8 cellular contexts compared by ENCODE assay signal in the genomic region with DNA sequence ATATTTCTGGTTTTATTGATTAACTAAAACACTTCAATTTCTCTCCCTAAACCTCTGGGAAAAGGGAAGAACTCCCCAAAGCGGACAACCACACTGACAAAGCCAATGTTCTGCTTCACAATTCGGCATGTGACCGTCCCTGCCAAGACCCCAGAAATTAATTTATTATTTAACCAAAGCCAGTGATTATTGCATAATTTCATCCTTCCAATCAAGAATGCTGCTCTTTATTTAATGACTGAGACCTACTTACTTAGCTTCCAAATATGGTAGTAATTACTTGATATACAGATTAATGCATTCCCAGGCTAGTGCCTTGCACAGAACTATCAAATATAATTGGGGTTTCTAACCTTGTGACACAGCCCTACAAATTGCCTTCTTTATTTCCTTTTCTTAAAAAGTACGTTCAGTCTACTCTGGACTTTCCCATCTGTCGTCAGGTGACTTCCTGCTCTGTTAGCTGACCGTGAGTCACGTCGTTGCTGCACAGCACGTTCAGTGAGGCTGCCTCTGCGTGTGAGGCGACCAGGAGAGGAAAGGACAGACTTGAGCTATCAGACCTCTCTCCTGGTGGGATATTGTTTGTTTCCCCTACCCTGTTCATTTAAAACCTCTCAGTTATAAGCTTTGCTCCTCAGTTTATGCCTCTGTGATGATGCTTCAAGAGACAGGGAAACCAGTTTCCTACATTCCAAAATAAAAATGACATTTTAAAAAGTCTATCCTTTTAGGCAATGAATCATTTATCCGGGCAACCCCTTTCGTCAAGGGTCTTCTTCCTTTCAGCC. TPM values are rescaled to one million over a fixed set of nuclear protein-coding genes. Genes with fewer than 3 reads are reported as not detected.
DNase-seq lines count a peak whose midpoint lies in the region; ATAC-seq lines count a peak whose summit lies in the region.

No MANE protein-coding gene starts in this region.

- H3K4me3 ChIP-seq in aorta (ENCODE audit: low read length in 2 of 2): no peak overlapping the region

- DNase-seq in 8988T (peak; percentile 37), OCI-M1 (lab: John Stamatoyannopoulos, UW) (peak; percentile 78), fibroblast of the conjunctiva (ENCODE audit: low read depth) (peak; percentile 24), pulmonary artery endothelial cell (ENCODE audit: low read depth, low spot score) (peak; percentile 73), aorta (peak; percentile 81 to 84)
- DNase-seq in activated T-cell treated with anti-CD3 and anti-CD28 coated beads, Interleukin-2, amount 50 U/mL, for 48 hours: peak; percentile 80 to 83

- peak; percentile 92 for ATAC-seq in GM18858 (IDR thresholded peaks at IDR 0.05; ENCODE audit: unreplicated experiment)
- ATAC-seq in HG03039 (IDR thresholded peaks at IDR 0.05; ENCODE audit: unreplicated experiment): peak; percentile 93
- peak; percentile 86 for ATAC-seq in aorta (ENCODE audit: low FRiP score)

- no peak overlapping the region for H3K27ac ChIP-seq in aorta (ENCODE audit: low read depth in 1 of 2, low read length in 2 of 2)

- intact Hi-C loops in aorta (cut with DNase I): no loop called here

- H3K36me3 ChIP-seq in aorta (ENCODE audit: control insufficient read depth in 1 of 2, insufficient read depth in 2 of 2, low read length in 1 of 2): no peaks in the 10 kb centered on the region

- H3K4me1 ChIP-seq in aorta (ENCODE audit: control insufficient read depth in 1 of 2, insufficient read depth in 2 of 2, low read length in 2 of 2): no peaks in the 10 kb centered on the region

- WGBS in aorta, 2 donors: 40 to 46% methylated on average over 13 of the region's 13 CpGs

- no peaks in the 10 kb centered on the region for H3K27me3 ChIP-seq in aorta (ENCODE audit: control insufficient read depth in 1 of 2, insufficient read depth in 2 of 2, low read length in 1 of 2)

- no peaks in the 10 kb centered on the region for H3K9me3 ChIP-seq in aorta (ENCODE audit: control insufficient read depth, low read length)

RNA-seq across cellular contexts. Expression of gene TNFAIP3, which starts 55.7 kb away (rescaled TPM):
- total RNA-seq in pulmonary artery endothelial cell (4.8 and 5.0 TPM in 2 replicates), aorta (10 to 100 TPM; 22.0 to 40.2 TPM)
- polyA plus RNA-seq in aorta: 1 to 10 TPM; 4.9 to 5.6 TPM

Comparison
In these comparisons a context has a peak if more than half of its experiments do, and no peak if none do; other contexts are left out.
1. DNase-seq: peak in every context shown above with its lines; median percentile 82 in aorta; 82 in activated T-cell treated with anti-CD3 and anti-CD28 coated beads, Interleukin-2, amount 50 U/mL, for 48 hours; 78 in OCI-M1; 73 in pulmonary artery endothelial cell; 37 in 8988T; 24 in fibroblast of the conjunctiva.